21 cellular contexts compared by ENCODE assay signal in the genomic region with DNA sequence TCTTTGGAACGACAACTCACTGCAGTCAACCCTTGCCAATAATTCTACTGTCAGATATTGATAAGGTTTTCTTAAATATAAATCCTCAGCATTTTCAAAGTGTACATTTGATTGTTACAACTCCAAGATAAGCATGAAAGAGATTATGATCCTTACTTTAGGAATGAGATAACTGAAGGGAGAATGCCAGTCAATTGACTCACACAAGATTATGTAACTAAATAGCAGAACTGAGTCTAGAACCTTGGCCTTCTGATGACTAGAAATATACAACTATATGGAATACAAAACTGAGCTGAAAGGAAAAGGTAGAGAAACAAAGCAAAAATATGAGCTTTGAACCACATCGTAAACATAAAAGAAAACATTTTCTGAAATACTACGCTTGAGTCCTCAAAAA. TPM values are rescaled to one million over a fixed set of nuclear protein-coding genes. Genes with fewer than 3 reads are reported as not detected.
DNase-seq lines count a peak whose midpoint lies in the region; ATAC-seq, FAIRE-seq and TF ChIP-seq lines count a peak whose summit lies in the region.
"Had no signal": no experiment of that assay in that cellular context is flagged by ENCODE, and none has a peak within 500 bp of the region (broad histone marks: within the 10 kb centered on the region; RNA-seq: fewer than 3 reads in every experiment).

No MANE protein-coding gene starts in this region.

- dilution Hi-C loops in keratinocyte (cut with MboI; ENCODE audit: extremely low pct_ligation_motif_present, low sequenced_read_pairs): no loop called here

- CTCF ChIA-PET in WTC11 (lab: Charles Lee): no interaction called here

- H3K4me3 ChIP-seq in ACC112 (ENCODE audit: low read depth, low read length): peak overlapping the region; percentile 25; the same call in 1 of the 2 replicates
- no peak overlapping the region for H3K4me3 ChIP-seq in body of pancreas
- H3K4me3 ChIP-seq in keratinocyte (ENCODE audit: control insufficient read depth in 2 of 3, extremely low read depth in 1 of 3, insufficient read depth in 2 of 3, low read depth in 1 of 3, low read length in 3 of 3): no peak overlapping the region
- H3K4me3 ChIP-seq in adrenal gland: no peak overlapping the region
- no peak overlapping the region for H3K4me3 ChIP-seq in suprapubic skin
- H3K4me3 ChIP-seq in right atrium auricular region: no peak overlapping the region
- H3K4me3 ChIP-seq: GM12878, MG63, Peyer's patch had no signal

- FAIRE-seq in keratinocyte (lab: Jason Lieb, UNC): peak; percentile 53
- FAIRE-seq: GM12878, GM18507, HTR-8/SVneo had no signal

- H2AFZ ChIP-seq in ACC112 (ENCODE audit: low read length, unreplicated experiment) (peak overlapping the region; percentile 43), keratinocyte (ENCODE audit: control insufficient read depth, low read length) (no peak overlapping the region)

- no peaks in the 10 kb centered on the region for H3K27me3 Mint-ChIP-seq in WTC11 (ENCODE audit: low read depth)

- no peaks in the 10 kb centered on the region for H4K20me1 ChIP-seq in keratinocyte (ENCODE audit: control insufficient read depth, extremely low read depth, insufficient read depth, low read length)

- no peak overlapping the region for H3K9ac ChIP-seq in keratinocyte (ENCODE audit: control insufficient read depth, extremely low read depth, insufficient read depth, low read length)

- no peaks in the 10 kb centered on the region for H3K27me3 ChIP-seq in ACC112 (ENCODE audit: insufficient read depth, low read length)
- no peaks in the 10 kb centered on the region for H3K27me3 ChIP-seq in body of pancreas
- no peaks in the 10 kb centered on the region for H3K27me3 ChIP-seq in keratinocyte (ENCODE audit: control insufficient read depth, extremely low read depth, insufficient read depth, low read length)
- H3K27me3 ChIP-seq in adrenal gland: no peaks in the 10 kb centered on the region
- H3K27me3 ChIP-seq in suprapubic skin: no peaks in the 10 kb centered on the region
- no peaks in the 10 kb centered on the region for H3K27me3 ChIP-seq in right atrium auricular region
- H3K27me3 ChIP-seq: MG63, Peyer's patch had no signal

- H3K9me3 Mint-ChIP-seq in WTC11: no peaks in the 10 kb centered on the region
- H3K9me3 Mint-ChIP-seq: CD14-positive monocyte, H9 had no signal

- ATAC-seq in body of pancreas (peak; percentile 14), WTC11 (no peak)
- ATAC-seq: GM12878 had no signal

- peaks cover 19% of the 10 kb centered on the region for H3K4me1 ChIP-seq in ACC112 (ENCODE audit: control insufficient read depth, insufficient read depth, low read length, unreplicated experiment)
- peaks cover 43% of the 10 kb centered on the region for H3K4me1 ChIP-seq in body of pancreas
- H3K4me1 ChIP-seq in keratinocyte (ENCODE audit: control insufficient read depth, extremely low read depth, insufficient read depth, low read length): peaks cover 6% of the 10 kb centered on the region
- no peaks in the 10 kb centered on the region for H3K4me1 ChIP-seq in adrenal gland (replicated peaks in 1 of 2)
- no peaks in the 10 kb centered on the region for H3K4me1 ChIP-seq in suprapubic skin
- no peaks in the 10 kb centered on the region for H3K4me1 ChIP-seq in right atrium auricular region
- H3K4me1 ChIP-seq: Peyer's patch had no signal

- H3K79me2 ChIP-seq in ACC112 (ENCODE audit: control insufficient read depth, insufficient read depth, low read length, unreplicated experiment): no peaks in the 10 kb centered on the region
- H3K79me2 ChIP-seq in keratinocyte (ENCODE audit: control insufficient read depth, insufficient read depth, low read length): no peaks in the 10 kb centered on the region

- H3K27ac ChIP-seq in ACC112 (ENCODE audit: low read depth, low read length) (peak overlapping the region; percentile 52), body of pancreas (peak overlapping the region in 3 of 4 donors; percentile 38 to 82 (median 65)), keratinocyte (ENCODE audit: control insufficient read depth, insufficient read depth, low read length) (no peak overlapping the region), adrenal gland (no peak overlapping the region), suprapubic skin (no peak overlapping the region), right atrium auricular region (no peak overlapping the region)
- H3K27ac ChIP-seq: Peyer's patch had no signal

- DNase-seq in LHCN-M2 (ENCODE audit: low read depth): peak; percentile 23
- no peak for DNase-seq in body of pancreas
- no peak for DNase-seq in keratinocyte (ENCODE audit: low read depth, low spot score)
- no peak for DNase-seq in adrenal gland
- no peak for DNase-seq in suprapubic skin (ENCODE audit: low spot score in 2 of 2)
- DNase-seq in WTC11 (ENCODE audit: low spot score): no peak
- DNase-seq in right atrium auricular region (ENCODE audit: low spot score): no peak
- DNase-seq: 8988T, COR-L47, H9, MG63, NCI-H1105, NCI-H187 treated with DMSO at 0.1 percent for 48 hours, NCI-H2171, Peyer's patch, SHP77 treated with DMSO at 0.1 percent for 48 hours had no signal

- H3K9me1 ChIP-seq in keratinocyte (ENCODE audit: control insufficient read depth, extremely low read depth, insufficient read depth, low read length): no peaks in the 10 kb centered on the region

- POLR2A ChIA-PET in WTC11 (lab: Charles Lee): no interaction called here

- TF ChIP-seq POLR2A in body of pancreas (IDR thresholded peaks at IDR 0.05): no peak
- no peak for TF ChIP-seq POLR2A in adrenal gland (IDR thresholded peaks at IDR 0.05)
- no peak for TF ChIP-seq POLR2A in suprapubic skin (IDR thresholded peaks at IDR 0.05)

- WGBS in body of pancreas, 2 donors: 43 to 52% methylated on average over 3 of the region's 3 CpGs
- WGBS in adrenal gland, 4 donors: 77 to 84% (median 78%) methylated on average over 3 of the region's 3 CpGs
- WGBS in suprapubic skin: 84% methylated on average over 3 of the region's 3 CpGs

- H3K27ac Mint-ChIP-seq in WTC11: no peak overlapping the region
- H3K27ac Mint-ChIP-seq: CD14-positive monocyte, H9 had no signal

- H3K4me3 Mint-ChIP-seq in WTC11: no peak overlapping the region
- H3K4me3 Mint-ChIP-seq: CD14-positive monocyte, H9 had no signal

- intact Hi-C loops in body of pancreas (cut with DNase I): no loop called here
- intact Hi-C loops in adrenal gland (cut with DNase I): no loop called here

- H3K36me3 Mint-ChIP-seq in WTC11: no peaks in the 10 kb centered on the region
- H3K36me3 Mint-ChIP-seq: CD14-positive monocyte had no signal

- H3K4me1 Mint-ChIP-seq in WTC11: peaks cover 13% of the 10 kb centered on the region

- H3K4me2 ChIP-seq in keratinocyte (ENCODE audit: control insufficient read depth, extremely low read depth, insufficient read depth, low read depth, low read length): no peak overlapping the region

- TF ChIP-seq EP300 in suprapubic skin (IDR thresholded peaks at IDR 0.05): no peak

- H3K36me3 ChIP-seq in ACC112 (ENCODE audit: insufficient read depth, low read length): no peaks in the 10 kb centered on the region
- H3K36me3 ChIP-seq in body of pancreas (replicated peaks in 1 of 2; ENCODE audit: insufficient read depth in 1 of 2, low read depth in 2 of 2): no peaks in the 10 kb centered on the region
- H3K36me3 ChIP-seq in keratinocyte (ENCODE audit: control insufficient read depth in 2 of 2, extremely low read depth in 1 of 2, insufficient read depth in 2 of 2, low read length in 2 of 2): no peaks in the 10 kb centered on the region
- H3K36me3 ChIP-seq in adrenal gland (replicated peaks in 1 of 2): no peaks in the 10 kb centered on the region
- H3K36me3 ChIP-seq in suprapubic skin: no peaks in the 10 kb centered on the region
- no peaks in the 10 kb centered on the region for H3K36me3 ChIP-seq in right atrium auricular region
- H3K36me3 ChIP-seq: MG63, Peyer's patch had no signal

- TF ChIP-seq CTCF in body of pancreas (IDR thresholded peaks at IDR 0.05) (no peak), keratinocyte (optimal IDR thresholded peaks at IDR 0.05 in 1 of 3, IDR thresholded peaks at IDR 0.05 in 1 of 3, conservative IDR thresholded peaks at IDR 0.05 in 1 of 3; ENCODE audit: extremely low read depth in 1 of 3, insufficient read depth in 2 of 3, low read length in 3 of 3) (no peak), adrenal gland (IDR thresholded peaks at IDR 0.05) (no peak), suprapubic skin (IDR thresholded peaks at IDR 0.05) (no peak), WTC11 (IDR thresholded peaks at IDR 0.05) (no peak), right atrium auricular region (IDR thresholded peaks at IDR 0.05) (no peak)

- H3K9me3 ChIP-seq in body of pancreas (no peaks in the 10 kb centered on the region), keratinocyte (ENCODE audit: control insufficient read depth, low read depth, low read length) (no peaks in the 10 kb centered on the region), adrenal gland (replicated peaks in 1 of 3) (no peaks in the 10 kb centered on the region), suprapubic skin (no peaks in the 10 kb centered on the region), right atrium auricular region (no peaks in the 10 kb centered on the region)
- H3K9me3 ChIP-seq: MG63, Peyer's patch had no signal

TF ChIP-seq in WTC11, 78 proteins besides CTCF, POLR2A, EP300 and RAD21 (continues in another document):
- TF ChIP-seq TEAD4 (CRISPR knock-in tag; IDR thresholded peaks at IDR 0.05): no peak
- TF ChIP-seq NFE2L1 (CRISPR knock-in tag; IDR thresholded peaks at IDR 0.05): no peak
- TF ChIP-seq, protein P1, sequence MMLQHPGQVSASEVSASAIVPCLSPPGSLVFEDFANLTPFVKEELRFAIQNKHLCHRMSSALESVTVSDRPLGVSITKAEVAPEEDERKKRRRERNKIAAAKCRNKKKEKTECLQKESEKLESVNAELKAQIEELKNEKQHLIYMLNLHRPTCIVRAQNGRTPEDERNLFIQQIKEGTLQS (CRISPR knock-in tag; conservative IDR thresholded peaks at IDR 0.05): no peak
- TF ChIP-seq ZNF671 (CRISPR knock-in tag; IDR thresholded peaks at IDR 0.05): no peak

RNA-seq across cellular contexts. Expression of a gene that starts 26.9 kb away (rescaled TPM):
- total RNA-seq in LHCN-M2 (2014; rRNA removed) (28.0 and 34.8 TPM in 2 replicates), body of pancreas (10 to 100 TPM; 25.9 to 30.3 TPM), adrenal gland (10 to 100 TPM; 18.0 to 66.3 (median 30.1) TPM), suprapubic skin (10 to 100 TPM; 55.0 to 65.5 (median 60.3) TPM), WTC11 (2021) (9.9 to 13.2 TPM (median 9.9 TPM) in 3 replicates), right atrium auricular region (10 to 100 TPM in 1 of 2 donors, 1 to 10 TPM in 1; 9.9 to 13.6 TPM)
- 9.9 TPM for polyA plus RNA-seq in LHCN-M2 (2012)
- polyA plus RNA-seq in keratinocyte (15.6 to 19.4 TPM (median 17.7 TPM) in 3 replicates), adrenal gland (10 to 100 TPM; 22.8 to 40.1 (median 26.5) TPM)
- polyA plus RNA-seq in keratinocyte (2011; ENCODE audit: low read depth): 9.4 TPM
- 11.2 and 21.9 TPM in 2 replicates for polyA plus RNA-seq in keratinocyte (2011; cell fraction: cytosol; rRNA removed)
- 19.3 and 23.0 TPM in 2 replicates for polyA plus RNA-seq in keratinocyte (2011; cell fraction: nucleus; rRNA removed)
- polyA plus RNA-seq in keratinocyte (2012; ENCODE audit: low replicate concordance): 7.7 and 11.9 TPM in 2 replicates
- polyA minus RNA-seq in keratinocyte: 10.6 to 64.0 TPM (median 42.7 TPM) in 3 replicates
- polyA minus RNA-seq in keratinocyte (2011; cell fraction: cytosol; rRNA and poly(A)+ RNA removed): 26.7 TPM
- 37.1 and 72.4 TPM in 2 replicates for polyA minus RNA-seq in keratinocyte (2011; cell fraction: nucleus; rRNA and poly(A)+ RNA removed)

Comparison
In these comparisons a context has a peak if more than half of its experiments do, and no peak if none do; other contexts are left out.
1. H3K27ac ChIP-seq: peak in ACC112 (single experiment) and body of pancreas (3 of 4); none in keratinocyte (single experiment), adrenal gland (0 of 5), suprapubic skin (single experiment) and right atrium auricular region (0 of 2).